In the genomic region with DNA sequence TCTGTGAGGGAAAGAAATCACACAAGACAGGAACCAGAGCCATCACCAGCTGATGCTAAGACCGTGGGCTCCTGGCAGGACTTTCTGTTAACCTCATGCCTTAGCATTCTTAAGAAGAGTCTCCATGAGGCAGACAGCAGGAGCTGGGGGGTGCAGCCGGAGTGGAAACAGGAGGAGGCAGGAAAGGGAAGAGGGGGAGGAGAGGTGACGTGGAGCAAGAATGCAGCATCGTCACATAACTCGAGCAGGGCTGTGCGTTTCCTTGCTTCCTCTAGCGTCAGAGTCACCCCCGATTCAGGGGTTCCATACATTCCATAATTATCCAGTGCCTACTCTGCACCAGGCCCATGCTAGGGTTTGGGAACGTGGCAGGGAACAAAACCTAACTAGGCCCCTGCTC, we compare ENCODE assay signal across 1 cellular context.
TF ChIP-seq lines count a peak whose summit lies in the region.

No MANE protein-coding gene starts in this region.

TF ChIP-seq in endothelial cell of umbilical vein, 7 proteins besides CTCF, POLR2A, EP300 and RAD21:
- no peak for TF ChIP-seq EZH2 (IDR thresholded peaks at IDR 0.05; ENCODE audit: borderline replicate concordance, low read depth, low read length, severe bottlenecking)
- peak; percentile 79 for TF ChIP-seq MYC (IDR thresholded peaks at IDR 0.05; ENCODE audit: low read depth, low read length)
- TF ChIP-seq GATA2 (IDR thresholded peaks at IDR 0.05; ENCODE audit: insufficient read depth, insufficient read length, low read depth, low read length): no peak
- TF ChIP-seq, protein P1, sequence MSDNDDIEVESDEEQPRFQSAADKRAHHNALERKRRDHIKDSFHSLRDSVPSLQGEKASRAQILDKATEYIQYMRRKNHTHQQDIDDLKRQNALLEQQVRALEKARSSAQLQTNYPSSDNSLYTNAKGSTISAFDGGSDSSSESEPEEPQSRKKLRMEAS (IDR thresholded peaks at IDR 0.05; ENCODE audit: insufficient read depth, insufficient read length): no peak
- TF ChIP-seq JUN (IDR thresholded peaks at IDR 0.05; ENCODE audit: borderline replicate concordance, insufficient read depth, insufficient read length, low read depth): peak; percentile 31
- TF ChIP-seq POLR2AphosphoS5 (IDR thresholded peaks at IDR 0.05; ENCODE audit: insufficient read depth, low read depth, low read length): peak; percentile 14
- TF ChIP-seq FOS (IDR thresholded peaks at IDR 0.05; ENCODE audit: borderline replicate concordance, insufficient read depth, low read length): peak; percentile 15
